ENCODE assay signal across 9 cellular contexts in genomic region chr15:92095691-92096090, GRCh38.
A peak's percentile ranks its signal among the peaks of the same experiment; 100 is the strongest.
DNase-seq lines count a peak whose midpoint lies in the region; ATAC-seq and TF ChIP-seq lines count a peak whose summit lies in the region.
"Had no signal": no experiment of that assay in that cellular context is flagged by ENCODE, and none has a peak within 500 bp of the region (broad histone marks: within the 10 kb centered on the region; RNA-seq: fewer than 3 reads in every experiment).

No MANE protein-coding gene starts in this region.

- in situ Hi-C loops in KBM-7 (cut with MboI; ENCODE audit: low pct_unique_long_range_greater_than_20kb, low sequenced_read_pairs) = loop anchor here (25.0 kb wide), 1 partner anchor 783 kb away; no protein-coding TSS in a partner anchor

- peak overlapping the region in 5 of 9 donors; percentile 61 to 81 (median 74) for H3K27ac Mint-ChIP-seq in naive thymus-derived CD4-positive, alpha-beta T cell

- DNase-seq in KBM-7 (peak; percentile 12), prostate gland (ENCODE audit: low spot score) (no peak), DMS 273 treated with DMSO at 0.1 percent for 48 hours (lab: John Stamatoyannopoulos, UW) (no peak), SJCRH30 (no peak)
- DNase-seq in naive thymus-derived CD4-positive, alpha-beta T cell = peak in 2 of 9 donors; percentile 10 to 16
- DNase-seq: NCI-H524; stimulated activated CD4-positive, alpha-beta T cell treated with anti-CD3 and anti-CD28 coated beads, Interleukin-4, amount 100 ng/mL, for 24 hours had no signal

- no peaks in the 10 kb centered on the region for H3K36me3 ChIP-seq in naive thymus-derived CD4-positive, alpha-beta T cell (ENCODE audit: control insufficient read depth in 2 of 3, insufficient read depth in 3 of 3, low read length in 3 of 3)
- no peaks in the 10 kb centered on the region for H3K36me3 ChIP-seq in prostate gland
- H3K36me3 ChIP-seq in SJCRH30 = no peaks in the 10 kb centered on the region

- no peak overlapping the region for H3K4me3 ChIP-seq in naive thymus-derived CD4-positive, alpha-beta T cell (ENCODE audit: low read length)
- H3K4me3 ChIP-seq in prostate gland (no peak overlapping the region), SJCRH30 (no peak overlapping the region)

- no peak for TF ChIP-seq CTCF in prostate gland (IDR thresholded peaks at IDR 0.05)

- peak overlapping the region in 7 of 10 donors; percentile 9 to 57 (median 29) for H3K4me3 Mint-ChIP-seq in naive thymus-derived CD4-positive, alpha-beta T cell

- peak; percentile 68 for ATAC-seq in GM18867 (IDR thresholded peaks at IDR 0.05; ENCODE audit: unreplicated experiment)
- peak; percentile 82 for ATAC-seq in GM21576 (IDR thresholded peaks at IDR 0.05; ENCODE audit: unreplicated experiment)
- ATAC-seq in naive thymus-derived CD4-positive, alpha-beta T cell = peak; percentile 69

- peaks cover 0 to 5% (median 0%) of the 10 kb centered on the region in 11 donors for H3K9me3 Mint-ChIP-seq in naive thymus-derived CD4-positive, alpha-beta T cell

- POLR2A ChIA-PET in naive thymus-derived CD4-positive, alpha-beta T cell (lab: Charles Lee) = no interaction called here

- no peaks in the 10 kb centered on the region for H3K9me3 ChIP-seq in naive thymus-derived CD4-positive, alpha-beta T cell (ENCODE audit: control insufficient read depth in 2 of 3, low read length in 3 of 3)
- H3K9me3 ChIP-seq in prostate gland (no peaks in the 10 kb centered on the region), SJCRH30 (replicated peaks) (peaks cover 6% of the 10 kb centered on the region; the same call in 1 of the 2 replicates)

- WGBS in prostate gland = 84% methylated on average over 4 of the region's 4 CpGs

- intact Hi-C loops in naive thymus-derived CD4-positive, alpha-beta T cell (cut with micrococcal nuclease) = no loop called here
- intact Hi-C loops in prostate gland (cut with DNase I) = loop anchor here (5.0 to 10.0 kb wide), 3 partner anchors 132 to 622 kb away; no protein-coding TSS in a partner anchor

- no peak overlapping the region for H3K27ac ChIP-seq in naive thymus-derived CD4-positive, alpha-beta T cell (ENCODE audit: low read depth, low read length)
- H3K27ac ChIP-seq in prostate gland = no peak overlapping the region
- H3K27ac ChIP-seq in SJCRH30 = no peak overlapping the region

- H3K27me3 ChIP-seq in naive thymus-derived CD4-positive, alpha-beta T cell (ENCODE audit: control insufficient read depth in 2 of 2, insufficient read depth in 2 of 2, low read length in 2 of 2) = no peaks in the 10 kb centered on the region
- H3K27me3 ChIP-seq in prostate gland (replicated peaks; ENCODE audit: insufficient read depth) (no peaks in the 10 kb centered on the region), SJCRH30 (no peaks in the 10 kb centered on the region)

- H3K4me1 Mint-ChIP-seq in naive thymus-derived CD4-positive, alpha-beta T cell = peaks cover 17 to 58% (median 36%) of the 10 kb centered on the region in 7 donors

- H3K4me1 ChIP-seq in naive thymus-derived CD4-positive, alpha-beta T cell (ENCODE audit: control insufficient read depth in 2 of 2, insufficient read depth in 2 of 2, low read length in 2 of 2) = peaks cover 8 to 29% of the 10 kb centered on the region in 2 donors
- no peaks in the 10 kb centered on the region for H3K4me1 ChIP-seq in prostate gland (replicated peaks)
- H3K4me1 ChIP-seq in SJCRH30 = no peaks in the 10 kb centered on the region; the same call in 1 of the 2 replicates

- TF ChIP-seq POLR2A in prostate gland (IDR thresholded peaks at IDR 0.05) = no peak

- H3K36me3 Mint-ChIP-seq in naive thymus-derived CD4-positive, alpha-beta T cell = peaks cover 0 to 34% (median 0%) of the 10 kb centered on the region in 5 donors

- H3K27me3 Mint-ChIP-seq in naive thymus-derived CD4-positive, alpha-beta T cell = no peaks in the 10 kb centered on the region

- CTCF ChIA-PET in naive thymus-derived CD4-positive, alpha-beta T cell (lab: Charles Lee) = no interaction called here
